10 cellular contexts compared by ENCODE assay signal in genomic region chrX:31136144-31136572, GRCh38.
DNase-seq lines count a peak whose midpoint lies in the region; ATAC-seq and TF ChIP-seq lines count a peak whose summit lies in the region.
"Had no signal": no experiment of that assay in that cellular context is flagged by ENCODE, and none has a peak within 500 bp of the region (broad histone marks: within the 10 kb centered on the region; RNA-seq: fewer than 3 reads in every experiment).

No MANE protein-coding gene starts in this region.

- H3K9me3 Mint-ChIP-seq in activated CD8-positive, alpha-beta T cell treated with anti-CD3 and anti-CD28 coated beads for 36 hours = peaks cover 1% of the 10 kb centered on the region
- H3K9me3 Mint-ChIP-seq: stimulated activated effector memory CD8-positive, alpha-beta T cell treated with anti-CD3 and anti-CD28 coated beads, Interleukin-12 subunit alpha, Interleukin-12 subunit beta, amount 100 ng/mL, for 72 hours had no signal

- CTCF ChIA-PET in activated CD8-positive, alpha-beta T cell treated with anti-CD3 and anti-CD28 coated beads for 36 hours (lab: Charles Lee) = no interaction called here

- POLR2A ChIA-PET in activated CD8-positive, alpha-beta T cell treated with anti-CD3 and anti-CD28 coated beads for 36 hours (lab: Charles Lee) = no interaction called here

- DNase-seq in activated CD8-positive, alpha-beta T cell treated with anti-CD3 and anti-CD28 coated beads for 36 hours = no peak
- DNase-seq in C1 segment of cervical spinal cord (lab: John Stamatoyannopoulos, UW) (no peak), NCI-H1417 treated with DMSO at 0.1 percent for 48 hours (lab: John Stamatoyannopoulos, UW) (no peak)
- no peak for DNase-seq in central memory CD4-positive, alpha-beta T cell
- DNase-seq in stimulated activated naive CD4-positive, alpha-beta T cell treated with Interleukin-2 at 50 U/mL for 16 hours (lab: John Stamatoyannopoulos, UW) = no peak

- no peak for TF ChIP-seq CTCF in activated CD8-positive, alpha-beta T cell treated with anti-CD3 and anti-CD28 coated beads for 36 hours (IDR thresholded peaks at IDR 0.05)

- ATAC-seq in GM18511 (IDR thresholded peaks at IDR 0.05; ENCODE audit: unreplicated experiment) (peak; percentile 91), GM21529 (IDR thresholded peaks at IDR 0.05; ENCODE audit: unreplicated experiment) (peak; percentile 95), HG03432 (IDR thresholded peaks at IDR 0.05; ENCODE audit: unreplicated experiment) (peak; percentile 95)
- peak; percentile 20 for ATAC-seq in activated CD8-positive, alpha-beta T cell treated with anti-CD3 and anti-CD28 coated beads for 36 hours
- ATAC-seq: stimulated activated effector memory CD8-positive, alpha-beta T cell treated with anti-CD3 and anti-CD28 coated beads, Interleukin-12 subunit alpha, Interleukin-12 subunit beta, amount 100 ng/mL, for 72 hours had no signal

- peak overlapping the region; percentile 8 for H3K4me3 Mint-ChIP-seq in activated CD8-positive, alpha-beta T cell treated with anti-CD3 and anti-CD28 coated beads for 36 hours
- H3K4me3 Mint-ChIP-seq: stimulated activated effector memory CD8-positive, alpha-beta T cell treated with anti-CD3 and anti-CD28 coated beads, Interleukin-12 subunit alpha, Interleukin-12 subunit beta, amount 100 ng/mL, for 72 hours had no signal

- no peaks in the 10 kb centered on the region for H3K27me3 Mint-ChIP-seq in activated CD8-positive, alpha-beta T cell treated with anti-CD3 and anti-CD28 coated beads for 36 hours
- H3K27me3 Mint-ChIP-seq: progenitor cell of endocrine pancreas had no signal

- intact Hi-C loops in activated CD8-positive, alpha-beta T cell treated with anti-CD3 and anti-CD28 coated beads for 36 hours (cut with micrococcal nuclease) = no loop called here

- peaks cover 10% of the 10 kb centered on the region for H3K4me1 Mint-ChIP-seq in activated CD8-positive, alpha-beta T cell treated with anti-CD3 and anti-CD28 coated beads for 36 hours (ENCODE audit: low read depth)
- H3K4me1 Mint-ChIP-seq: stimulated activated effector memory CD8-positive, alpha-beta T cell treated with anti-CD3 and anti-CD28 coated beads, Interleukin-12 subunit alpha, Interleukin-12 subunit beta, amount 100 ng/mL, for 72 hours had no signal

- no peak overlapping the region for H3K27ac Mint-ChIP-seq in activated CD8-positive, alpha-beta T cell treated with anti-CD3 and anti-CD28 coated beads for 36 hours
- H3K27ac Mint-ChIP-seq: progenitor cell of endocrine pancreas; stimulated activated effector memory CD8-positive, alpha-beta T cell treated with anti-CD3 and anti-CD28 coated beads, Interleukin-12 subunit alpha, Interleukin-12 subunit beta, amount 100 ng/mL, for 72 hours had no signal

- no peaks in the 10 kb centered on the region for H3K36me3 Mint-ChIP-seq in activated CD8-positive, alpha-beta T cell treated with anti-CD3 and anti-CD28 coated beads for 36 hours (ENCODE audit: low read depth)
- H3K36me3 Mint-ChIP-seq: stimulated activated effector memory CD8-positive, alpha-beta T cell treated with anti-CD3 and anti-CD28 coated beads, Interleukin-12 subunit alpha, Interleukin-12 subunit beta, amount 100 ng/mL, for 72 hours had no signal

Comparison
In these comparisons a context has a peak if more than half of its experiments do, and no peak if none do; other contexts are left out.
1. ATAC-seq: peak in every context shown above with its lines; median percentile 95 in GM21529; 95 in HG03432; 91 in GM18511; 20 in activated CD8-positive, alpha-beta T cell treated with anti-CD3 and anti-CD28 coated beads for 36 hours.